ENCODE assay signal across 15 cellular contexts in genomic region chr21:42536601-42537000, GRCh38. TPM values are rescaled to one million over a fixed set of nuclear protein-coding genes. Genes with fewer than 3 reads are reported as not detected.
"Had no signal": no experiment of that assay in that cellular context is flagged by ENCODE, and none has a peak within 500 bp of the region (broad histone marks: within the 10 kb centered on the region; RNA-seq: fewer than 3 reads in every experiment).

No MANE protein-coding gene starts in this region.

- H3K27ac Mint-ChIP-seq: activated CD4-positive, alpha-beta memory T cell treated with anti-CD3 and anti-CD28 coated beads for 36 hours; activated CD4-positive, alpha-beta T cell treated with anti-CD3 and anti-CD28 coated beads for 36 hours; activated CD8-positive, alpha-beta memory T cell treated with anti-CD3 and anti-CD28 coated beads, Interleukin-2, amount 10 ng/mL, durations not matched to agents 7 days and 5 days; activated T-cell treated with anti-CD3 and anti-CD28 coated beads, Interleukin-2, amount 50 U/mL, for 24 hours; nephron progenitor cell had no signal

- DNase-seq: activated CD8-positive, alpha-beta memory T cell treated with anti-CD3 and anti-CD28 coated beads, Interleukin-2, amount 10 ng/mL, durations not matched to agents 7 days and 5 days; activated T-cell treated with anti-CD3 and anti-CD28 coated beads, Interleukin-2, amount 50 U/mL, for 24 hours; cortex of kidney; effector CD8-positive, alpha-beta T cell; foreskin fibroblast; glutamatergic neuron; mesendoderm; nephron progenitor cell; occipital lobe; stimulated activated CD4-positive, alpha-beta T cell treated with anti-CD3 and anti-CD28 coated beads, Interleukin-12 subunit alpha, Interleukin-12 subunit beta, amount 100 ng/mL, for 4 hours; trophoblast cell had no signal

- H3K36me3 Mint-ChIP-seq: activated CD8-positive, alpha-beta memory T cell treated with anti-CD3 and anti-CD28 coated beads, Interleukin-2, amount 10 ng/mL, durations not matched to agents 7 days and 5 days had no signal

- H3K27me3 Mint-ChIP-seq: activated CD4-positive, alpha-beta memory T cell treated with anti-CD3 and anti-CD28 coated beads for 36 hours; activated CD4-positive, alpha-beta T cell treated with anti-CD3 and anti-CD28 coated beads for 36 hours; activated CD8-positive, alpha-beta memory T cell treated with anti-CD3 and anti-CD28 coated beads, Interleukin-2, amount 10 ng/mL, durations not matched to agents 7 days and 5 days; activated T-cell treated with anti-CD3 and anti-CD28 coated beads, Interleukin-2, amount 50 U/mL, for 24 hours had no signal

- H3K9me3 Mint-ChIP-seq: activated CD4-positive, alpha-beta memory T cell treated with anti-CD3 and anti-CD28 coated beads for 36 hours; activated T-cell treated with anti-CD3 and anti-CD28 coated beads, Interleukin-2, amount 50 U/mL, for 24 hours; nephron progenitor cell had no signal

- H3K4me3 Mint-ChIP-seq: activated CD4-positive, alpha-beta memory T cell treated with anti-CD3 and anti-CD28 coated beads for 36 hours; activated CD4-positive, alpha-beta T cell treated with anti-CD3 and anti-CD28 coated beads for 36 hours; activated CD8-positive, alpha-beta memory T cell treated with anti-CD3 and anti-CD28 coated beads, Interleukin-2, amount 10 ng/mL, durations not matched to agents 7 days and 5 days; activated T-cell treated with anti-CD3 and anti-CD28 coated beads, Interleukin-2, amount 50 U/mL, for 24 hours; nephron progenitor cell had no signal

- H3K4me1 Mint-ChIP-seq: activated CD8-positive, alpha-beta memory T cell treated with anti-CD3 and anti-CD28 coated beads, Interleukin-2, amount 10 ng/mL, durations not matched to agents 7 days and 5 days had no signal

RNA-seq across cellular contexts. Expression of gene RSPH1, which starts 40.6 kb away (rescaled TPM):
- total RNA-seq: activated CD8-positive, alpha-beta memory T cell treated with anti-CD3 and anti-CD28 coated beads, Interleukin-2, amount 10 ng/mL, durations not matched to agents 7 days and 5 days; endothelial cell of umbilical vein; T-helper 1 cell treated with Interleukin-12 subunit alpha and Interleukin-12 subunit beta and Interleukin-4 antibody, amounts not matched to agents 30 ng/mL and 1 ng/mL, for 36 hours had no signal
